Comparison of ENCODE assay signal across 11 cellular contexts in genomic region chr6:73774311-73774766, GRCh38.
DNase-seq lines count a peak whose midpoint lies in the region; ATAC-seq and TF ChIP-seq lines count a peak whose summit lies in the region.
"Had no signal": no experiment of that assay in that cellular context is flagged by ENCODE, and none has a peak within 500 bp of the region (broad histone marks: within the 10 kb centered on the region; RNA-seq: fewer than 3 reads in every experiment).

No MANE protein-coding gene starts in this region.

- TF ChIP-seq POLR2A in GM18505 (IDR thresholded peaks at IDR 0.05; ENCODE audit: borderline replicate concordance, extremely low read depth, insufficient read depth, insufficient read length) = no peak

- TF ChIP-seq CTCF in astrocyte of the cerebellum (IDR thresholded peaks at IDR 0.05; ENCODE audit: low read depth, low read length, missing control alignments) = no peak

- DNase-seq in DMS 273 treated with DMSO at 0.1 percent for 48 hours (lab: John Stamatoyannopoulos, UW) (peak; percentile 26), astrocyte of the cerebellum (ENCODE audit: low read depth) (peak; percentile 81), lung microvascular endothelial cell (ENCODE audit: low read depth in 2 of 2) (peak; percentile 69 to 75), NOMO-1 treated with DMSO at 0.1 percent for 48 hours (lab: John Stamatoyannopoulos, UW; ENCODE audit: unreplicated experiment) (no peak)
- DNase-seq in activated naive CD4-positive, alpha-beta T cell treated with anti-CD3 and anti-CD28 coated beads, Interleukin-2, amount 50 U/mL, for 16 hours = no peak
- DNase-seq in stimulated activated CD4-positive, alpha-beta T cell treated with anti-CD3 and anti-CD28 coated beads, Interleukin-1b, Interleukin-23, amount 100 ng/mL, for 48 hours = no peak
- DNase-seq: activated T-cell treated with anti-CD3 and anti-CD28 coated beads, Interleukin-2, amount 50 U/mL, for 1 hour; stimulated activated naive CD8-positive, alpha-beta T cell treated with anti-CD3 and anti-CD28 coated beads, Interleukin-15, amount 100 ng/mL, for 72 hours had no signal

- ATAC-seq in HG03108 (IDR thresholded peaks at IDR 0.05; ENCODE audit: unreplicated experiment) (peak; percentile 79), GM18505 (IDR thresholded peaks at IDR 0.05; ENCODE audit: unreplicated experiment) (no peak)
- ATAC-seq: stimulated activated naive CD8-positive, alpha-beta T cell treated with anti-CD3 and anti-CD28 coated beads, Interleukin-15, amount 100 ng/mL, for 72 hours had no signal

- H3K4me3 ChIP-seq in astrocyte of the cerebellum (ENCODE audit: low read depth, low read length) = no peak overlapping the region
- H3K4me3 ChIP-seq: lung had no signal

- in situ Hi-C loops in astrocyte of the cerebellum (cut with HindIII; ENCODE audit: low sequenced_read_pairs) = no loop called here

Comparison
In these comparisons a context has a peak if more than half of its experiments do, and no peak if none do; other contexts are left out.
1. DNase-seq: peak in DMS 273 treated with DMSO at 0.1 percent for 48 hours (single experiment), astrocyte of the cerebellum (single experiment) and lung microvascular endothelial cell (2 of 2); none in activated naive CD4-positive, alpha-beta T cell treated with anti-CD3 and anti-CD28 coated beads, Interleukin-2, amount 50 U/mL, for 16 hours (single experiment), NOMO-1 treated with DMSO at 0.1 percent for 48 hours (single experiment) and stimulated activated CD4-positive, alpha-beta T cell treated with anti-CD3 and anti-CD28 coated beads, Interleukin-1b, Interleukin-23, amount 100 ng/mL, for 48 hours (single experiment).